In the genomic region with DNA sequence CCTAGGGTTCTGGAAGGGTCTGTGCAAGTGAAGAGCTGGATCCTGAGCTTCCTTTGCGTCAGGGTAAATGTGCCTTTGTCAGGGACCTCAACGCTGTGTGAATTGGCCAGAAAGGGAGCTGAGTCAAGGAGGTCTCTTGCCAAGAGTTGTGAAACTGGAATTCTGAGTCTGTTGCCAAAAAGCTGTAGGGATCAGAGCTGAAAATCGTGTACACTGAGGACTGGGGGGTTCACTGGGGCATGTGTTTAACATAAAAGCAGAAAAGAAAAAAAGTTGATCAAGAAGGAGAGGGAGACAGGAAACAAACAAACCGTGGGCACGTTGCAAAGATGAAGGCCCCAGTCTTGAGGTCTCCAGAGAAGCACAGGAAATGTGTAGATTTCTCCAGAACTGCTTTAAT, we compare ENCODE assay signal across 10 cellular contexts.
A peak's percentile ranks its signal among the peaks of the same experiment; 100 is the strongest.
DNase-seq lines count a peak whose midpoint lies in the region; ATAC-seq and TF ChIP-seq lines count a peak whose summit lies in the region.
"Had no signal": no experiment of that assay in that cellular context is flagged by ENCODE, and none has a peak within 500 bp of the region (broad histone marks: within the 10 kb centered on the region; RNA-seq: fewer than 3 reads in every experiment).

No MANE protein-coding gene starts in this region.

- H3K36me3 Mint-ChIP-seq in stimulated activated naive CD8-positive, alpha-beta T cell treated with anti-CD3 and anti-CD28 coated beads, Interleukin-15, Interleukin-2, amounts not matched to agents 100 ng/mL and 50 ng/mL, for 24 hours (ENCODE audit: low read depth) = no peaks in the 10 kb centered on the region

- no peak overlapping the region for H2BK120ac ChIP-seq in mesenchymal stem cell (ENCODE audit: low read depth, low read length)

- no peaks in the 10 kb centered on the region for H3F3A ChIP-seq in smooth muscle cell (ENCODE audit: low read depth)

- H3K27me3 Mint-ChIP-seq in stimulated activated naive CD8-positive, alpha-beta T cell treated with anti-CD3 and anti-CD28 coated beads, Interleukin-15, Interleukin-2, amounts not matched to agents 100 ng/mL and 50 ng/mL, for 24 hours = no peaks in the 10 kb centered on the region
- H3K27me3 Mint-ChIP-seq: dendritic cell treated with granulocyte-macrophage colony-stimulating factor and Interleukin-4, amounts not matched to agents 40 ng/mL and 50 ng/mL, for 4 days had no signal

- no peak overlapping the region for H3K18ac ChIP-seq in mesenchymal stem cell (ENCODE audit: low read depth in 1 of 2, low read length in 2 of 2)

- no peak overlapping the region for H3K23ac ChIP-seq in mesenchymal stem cell (ENCODE audit: low read length in 2 of 2)

- no peaks in the 10 kb centered on the region for H3K4me1 ChIP-seq in mesenchymal stem cell (ENCODE audit: control insufficient read depth, insufficient read depth, low read depth, low read length)
- peaks cover 2 to 8% of the 10 kb centered on the region in 2 donors for H3K4me1 ChIP-seq in aorta (ENCODE audit: control insufficient read depth in 1 of 2, insufficient read depth in 2 of 2, low read length in 2 of 2)
- H3K4me1 ChIP-seq in smooth muscle cell (ENCODE audit: low read depth) = no peaks in the 10 kb centered on the region

- no peak overlapping the region for H2BK12ac ChIP-seq in mesenchymal stem cell (ENCODE audit: low read length in 2 of 2)

- intact Hi-C loops in aorta (cut with DNase I) = no loop called here

- DNase-seq in stimulated activated naive CD8-positive, alpha-beta T cell treated with anti-CD3 and anti-CD28 coated beads, Interleukin-15, Interleukin-2, amounts not matched to agents 100 U/mL and 50 U/mL, for 24 hours = no peak
- DNase-seq in astrocyte of the hippocampus (ENCODE audit: low read depth, low spot score) (peak; percentile 80), mesenchymal stem cell (no peak), aorta (peak in 1 of 2 donors; percentile 47), smooth muscle cell (lab: John Stamatoyannopoulos, UW; ENCODE audit: unreplicated experiment) (no peak), NCI-H524 treated with DMSO at 0.1 percent for 48 hours (lab: John Stamatoyannopoulos, UW) (no peak)
- DNase-seq: NCI-H82 had no signal

- H3K4me1 Mint-ChIP-seq in stimulated activated naive CD8-positive, alpha-beta T cell treated with anti-CD3 and anti-CD28 coated beads, Interleukin-15, Interleukin-2, amounts not matched to agents 100 ng/mL and 50 ng/mL, for 24 hours (ENCODE audit: low read depth) = peaks cover 43% of the 10 kb centered on the region

- H3K4ac ChIP-seq in mesenchymal stem cell (ENCODE audit: low read depth in 1 of 2, low read length in 2 of 2) = no peak overlapping the region

- no peak overlapping the region for H2BK5ac ChIP-seq in mesenchymal stem cell (ENCODE audit: low read depth, low read length, poor library complexity, severe bottlenecking)

- H4K91ac ChIP-seq in mesenchymal stem cell (ENCODE audit: low read length) = no peak overlapping the region

- no peak overlapping the region for H2AK5ac ChIP-seq in mesenchymal stem cell (ENCODE audit: low read length, severe bottlenecking)

- H4K20me1 ChIP-seq in smooth muscle cell (ENCODE audit: low read depth) = no peaks in the 10 kb centered on the region

- H3K27ac ChIP-seq in mesenchymal stem cell (ENCODE audit: low read length, poor library complexity, severe bottlenecking) (no peak overlapping the region), aorta (ENCODE audit: low read depth in 1 of 2, low read length in 2 of 2) (no peak overlapping the region), smooth muscle cell (ENCODE audit: low read depth) (no peak overlapping the region)

- H2BK15ac ChIP-seq in mesenchymal stem cell (ENCODE audit: low read depth, poor library complexity, severe bottlenecking) = no peak overlapping the region

- H3K4me3 ChIP-seq in mesenchymal stem cell (ENCODE audit: insufficient read depth in 1 of 2, low read depth in 1 of 2, low read length in 2 of 2) = no peak overlapping the region
- H3K4me3 ChIP-seq in aorta (ENCODE audit: low read length in 2 of 2) = no peak overlapping the region
- H3K4me3 ChIP-seq in smooth muscle cell = no peak overlapping the region

- peak overlapping the region; percentile 31 for H3K27ac Mint-ChIP-seq in stimulated activated naive CD8-positive, alpha-beta T cell treated with anti-CD3 and anti-CD28 coated beads, Interleukin-15, Interleukin-2, amounts not matched to agents 100 ng/mL and 50 ng/mL, for 24 hours
- H3K27ac Mint-ChIP-seq: dendritic cell treated with granulocyte-macrophage colony-stimulating factor and Interleukin-4, amounts not matched to agents 40 ng/mL and 50 ng/mL, for 4 days had no signal

- H3K9me3 ChIP-seq in mesenchymal stem cell (ENCODE audit: control insufficient read depth, low read length) (no peaks in the 10 kb centered on the region), aorta (ENCODE audit: control insufficient read depth, low read length) (peaks cover 2% of the 10 kb centered on the region), smooth muscle cell (replicated peaks; ENCODE audit: low read depth) (no peaks in the 10 kb centered on the region)

- H3K79me1 ChIP-seq in mesenchymal stem cell (replicated peaks; ENCODE audit: low read length, poor library complexity, severe bottlenecking) = no peaks in the 10 kb centered on the region

- TF ChIP-seq CTCF in smooth muscle cell (IDR thresholded peaks at IDR 0.05; ENCODE audit: borderline replicate concordance, insufficient read depth, poor library complexity, severe bottlenecking) = no peak

- H3K27me3 ChIP-seq in mesenchymal stem cell (ENCODE audit: control insufficient read depth in 1 of 2, insufficient read depth in 1 of 2, low read length in 2 of 2) = no peaks in the 10 kb centered on the region
- H3K27me3 ChIP-seq in aorta (ENCODE audit: control insufficient read depth in 1 of 2, insufficient read depth in 2 of 2, low read length in 1 of 2) = no peaks in the 10 kb centered on the region
- H3K27me3 ChIP-seq in smooth muscle cell (ENCODE audit: low read depth) = no peaks in the 10 kb centered on the region

- H3K36me3 ChIP-seq in mesenchymal stem cell (ENCODE audit: control insufficient read depth in 1 of 2, insufficient read depth in 2 of 2, low read depth in 1 of 2, low read length in 2 of 2) (no peaks in the 10 kb centered on the region), aorta (ENCODE audit: control insufficient read depth in 1 of 2, insufficient read depth in 2 of 2, low read length in 1 of 2) (no peaks in the 10 kb centered on the region), smooth muscle cell (ENCODE audit: low read depth) (no peaks in the 10 kb centered on the region)

- H4K8ac ChIP-seq in mesenchymal stem cell (ENCODE audit: low read length) = no peak overlapping the region

- no peak overlapping the region for H3K4me3 Mint-ChIP-seq in stimulated activated naive CD8-positive, alpha-beta T cell treated with anti-CD3 and anti-CD28 coated beads, Interleukin-15, Interleukin-2, amounts not matched to agents 100 ng/mL and 50 ng/mL, for 24 hours
- H3K4me3 Mint-ChIP-seq: dendritic cell treated with granulocyte-macrophage colony-stimulating factor and Interleukin-4, amounts not matched to agents 40 ng/mL and 50 ng/mL, for 4 days had no signal

- 41% methylated on average over 5 of the region's 5 CpGs for WGBS in mesenchymal stem cell
- WGBS in aorta, 2 donors = 2 to 4% methylated on average over 5 of the region's 5 CpGs
- 88% methylated on average over 5 of the region's 5 CpGs for WGBS in smooth muscle cell (ENCODE audit: low lambda C conversion rate)

- no peak overlapping the region for H3K14ac ChIP-seq in mesenchymal stem cell (ENCODE audit: low read length in 2 of 2)

- H3K9ac ChIP-seq in mesenchymal stem cell (ENCODE audit: low read length) (peak overlapping the region; percentile 18), smooth muscle cell (ENCODE audit: low read depth) (no peak overlapping the region)

- H2AFZ ChIP-seq in mesenchymal stem cell (ENCODE audit: low read depth, low read length) (no peak overlapping the region), smooth muscle cell (ENCODE audit: low read depth) (no peak overlapping the region)

- no peaks in the 10 kb centered on the region for H3K79me2 ChIP-seq in smooth muscle cell (ENCODE audit: low read depth)

- no peak for ATAC-seq in stimulated activated naive CD8-positive, alpha-beta T cell treated with anti-CD3 and anti-CD28 coated beads, Interleukin-15, Interleukin-2, amounts not matched to agents 100 U/mL and 50 U/mL, for 24 hours
- ATAC-seq in aorta (ENCODE audit: low FRiP score) (peak; percentile 89), GM19395 (IDR thresholded peaks at IDR 0.05; ENCODE audit: unreplicated experiment) (no peak)

- H3K9me3 Mint-ChIP-seq in stimulated activated naive CD8-positive, alpha-beta T cell treated with anti-CD3 and anti-CD28 coated beads, Interleukin-15, Interleukin-2, amounts not matched to agents 100 ng/mL and 50 ng/mL, for 24 hours = no peaks in the 10 kb centered on the region

- H3K4me2 ChIP-seq in mesenchymal stem cell (ENCODE audit: low read length, poor library complexity, severe bottlenecking) = no peak overlapping the region
- no peak overlapping the region for H3K4me2 ChIP-seq in smooth muscle cell
